8 cellular contexts compared by ENCODE assay signal in genomic region chr4:56655209-56655626, GRCh38. TPM values are rescaled to one million over a fixed set of nuclear protein-coding genes. Genes with fewer than 3 reads are reported as not detected.
DNase-seq lines count a peak whose midpoint lies in the region; ATAC-seq and TF ChIP-seq lines count a peak whose summit lies in the region.

No MANE protein-coding gene starts in this region.

- H3K27ac ChIP-seq in CD4-positive, CD25-positive, alpha-beta regulatory T cell (ENCODE audit: insufficient read depth, low read length, poor library complexity, severe bottlenecking), result no peak overlapping the region
- H3K27ac ChIP-seq in HUES48 (ENCODE audit: low read depth, low read length) (no peak overlapping the region), body of pancreas (no peak overlapping the region), iPS-20b (ENCODE audit: low read length) (no peak overlapping the region), sigmoid colon (peak overlapping the region; percentile 59 to 96 (median 89))

- H3K4me3 ChIP-seq in CD4-positive, CD25-positive, alpha-beta regulatory T cell (ENCODE audit: low read depth, low read length), result no peak overlapping the region
- H3K4me3 ChIP-seq in HUES48 (ENCODE audit: low read depth, low read length) (peak overlapping the region; percentile 74), body of pancreas (no peak overlapping the region), iPS-20b (ENCODE audit: low read length) (peak overlapping the region; percentile 73), sigmoid colon (peak overlapping the region; percentile 48 to 81 (median 60))

- H3K4me1 Mint-ChIP-seq in CD4-positive, CD25-positive, alpha-beta regulatory T cell, result peaks cover 6 to 37% (median 16%) of the 10 kb centered on the region in 4 donors

- intact Hi-C loops in body of pancreas (cut with DNase I) (no loop called here), sigmoid colon (cut with DNase I) (loop anchor here (2.0 to 10.0 kb wide), 4 partner anchors 33 to 252 kb away; partner anchors contain the start of genes PAICS, PPAT and REST)

- 1 to 2% methylated on average over 25 to 28 of the region's 28 CpGs for WGBS in body of pancreas, 2 donors
- WGBS in sigmoid colon, 2 donors, result 1 to 2% methylated on average over 28 of the region's 28 CpGs

- DNase-seq in CD4-positive, CD25-positive, alpha-beta regulatory T cell, result no peak
- DNase-seq in body of pancreas, result peak in 3 of 4 donors; percentile 3 to 14 (median 12)
- DNase-seq in sigmoid colon, result peak; percentile 80
- DNase-seq in NOMO-1 treated with DMSO at 0.1 percent for 48 hours (lab: John Stamatoyannopoulos, UW; ENCODE audit: unreplicated experiment), result no peak
- DNase-seq in HUDEP-2 (lab: John Stamatoyannopoulos, UW; ENCODE audit: unreplicated experiment in 76 of 76), result no peak

- TF ChIP-seq POLR2A in body of pancreas (IDR thresholded peaks at IDR 0.05), result no peak
- TF ChIP-seq POLR2A in sigmoid colon (IDR thresholded peaks at IDR 0.05), result peak in 1 of 2 donors; percentile 64

- H3K27me3 Mint-ChIP-seq in CD4-positive, CD25-positive, alpha-beta regulatory T cell, result peaks cover 52% of the 10 kb centered on the region

- H3K4me1 ChIP-seq in CD4-positive, CD25-positive, alpha-beta regulatory T cell (ENCODE audit: control insufficient read depth, insufficient read depth, low read length, poor library complexity, severe bottlenecking), result peaks cover 32% of the 10 kb centered on the region
- H3K4me1 ChIP-seq in HUES48 (ENCODE audit: control insufficient read depth, insufficient read depth, low read length), result no peaks in the 10 kb centered on the region
- peaks cover 17% of the 10 kb centered on the region for H3K4me1 ChIP-seq in body of pancreas
- H3K4me1 ChIP-seq in iPS-20b (ENCODE audit: insufficient read depth, low read length), result no peaks in the 10 kb centered on the region
- H3K4me1 ChIP-seq in sigmoid colon, result peaks cover 0 to 58% (median 51%) of the 10 kb centered on the region in 4 donors

- peaks cover 24% of the 10 kb centered on the region for H3K27me3 ChIP-seq in CD4-positive, CD25-positive, alpha-beta regulatory T cell (ENCODE audit: control insufficient read depth, insufficient read depth, low read length)
- H3K27me3 ChIP-seq in HUES48 (ENCODE audit: control insufficient read depth, insufficient read depth, low read length) (peaks cover 85% of the 10 kb centered on the region), body of pancreas (peaks cover 0 to 5% of the 10 kb centered on the region in 2 donors), iPS-20b (ENCODE audit: insufficient read depth, low read length) (peaks cover 84% of the 10 kb centered on the region), sigmoid colon (peaks cover 0 to 7% (median 0%) of the 10 kb centered on the region in 3 donors)

- no peaks in the 10 kb centered on the region for H3K36me3 ChIP-seq in CD4-positive, CD25-positive, alpha-beta regulatory T cell (ENCODE audit: control insufficient read depth, insufficient read depth, low read length)
- no peaks in the 10 kb centered on the region for H3K36me3 ChIP-seq in HUES48 (ENCODE audit: control insufficient read depth, insufficient read depth, low read length)
- H3K36me3 ChIP-seq in body of pancreas (replicated peaks in 1 of 2; ENCODE audit: insufficient read depth in 1 of 2, low read depth in 2 of 2), result no peaks in the 10 kb centered on the region
- H3K36me3 ChIP-seq in iPS-20b (ENCODE audit: insufficient read depth, low read depth, low read length), result no peaks in the 10 kb centered on the region
- H3K36me3 ChIP-seq in sigmoid colon, result no peaks in the 10 kb centered on the region

- H3K9ac ChIP-seq in HUES48 (ENCODE audit: low read depth, low read length) (no peak overlapping the region), iPS-20b (ENCODE audit: low read depth, low read length) (no peak overlapping the region)

- no peaks in the 10 kb centered on the region for H3K9me3 Mint-ChIP-seq in CD4-positive, CD25-positive, alpha-beta regulatory T cell

- H3K4me3 Mint-ChIP-seq in CD4-positive, CD25-positive, alpha-beta regulatory T cell, result peak overlapping the region; percentile 82 to 88 (median 86)

- no peaks in the 10 kb centered on the region for H3K9me3 ChIP-seq in CD4-positive, CD25-positive, alpha-beta regulatory T cell (ENCODE audit: control insufficient read depth in 2 of 2, low read length in 2 of 2)
- H3K9me3 ChIP-seq in HUES48 (ENCODE audit: control insufficient read depth, insufficient read depth, low read length), result no peaks in the 10 kb centered on the region
- H3K9me3 ChIP-seq in body of pancreas, result no peaks in the 10 kb centered on the region
- H3K9me3 ChIP-seq in iPS-20b (ENCODE audit: insufficient read depth, low read depth, low read length), result no peaks in the 10 kb centered on the region
- H3K9me3 ChIP-seq in sigmoid colon, result no peaks in the 10 kb centered on the region

- TF ChIP-seq EP300 in sigmoid colon (IDR thresholded peaks at IDR 0.05), result no peak

- no peak for ATAC-seq in CD4-positive, CD25-positive, alpha-beta regulatory T cell (ENCODE audit: low read depth in 2 of 2)
- ATAC-seq in body of pancreas, result peak; percentile 56
- no peak for ATAC-seq in GM19035 (IDR thresholded peaks at IDR 0.05; ENCODE audit: unreplicated experiment)

- TF ChIP-seq CTCF in body of pancreas (IDR thresholded peaks at IDR 0.05) (no peak), sigmoid colon (IDR thresholded peaks at IDR 0.05) (no peak)

- H3K27ac Mint-ChIP-seq in CD4-positive, CD25-positive, alpha-beta regulatory T cell, result peak overlapping the region; percentile 51 to 59 (median 58)

- no peaks in the 10 kb centered on the region for H3K36me3 Mint-ChIP-seq in CD4-positive, CD25-positive, alpha-beta regulatory T cell

RNA-seq across cellular contexts. Expression of gene HOPX, which starts 25.9 kb away (rescaled TPM):
- 1.9 TPM for total RNA-seq in CD4-positive, CD25-positive, alpha-beta regulatory T cell
- polyA plus RNA-seq in CD4-positive, CD25-positive, alpha-beta regulatory T cell, result 10 to 100 TPM in 2 of 4 donors, 1 to 10 TPM in 2; 1.4 to 13.3 (median 9.3) TPM
- total RNA-seq in body of pancreas, result 1 to 10 TPM in 1 of 2 donors, not detected in 1; 1.6 TPM
- total RNA-seq in sigmoid colon, result 10 to 100 TPM; 24.7 to 57.9 (median 47.1) TPM
- 1 to 10 TPM; 2.5 to 6.6 (median 6.4) TPM for polyA plus RNA-seq in sigmoid colon

Comparison
In these comparisons a context has a peak if more than half of its experiments do, and no peak if none do; other contexts are left out.
1. DNase-seq: peak in body of pancreas (3 of 4) and sigmoid colon (single experiment); none in CD4-positive, CD25-positive, alpha-beta regulatory T cell (0 of 3), NOMO-1 treated with DMSO at 0.1 percent for 48 hours (single experiment) and HUDEP-2 (0 of 76).
2. H3K27ac ChIP-seq: peak in sigmoid colon (4 of 4); none in CD4-positive, CD25-positive, alpha-beta regulatory T cell (single experiment), HUES48 (single experiment), body of pancreas (0 of 4) and iPS-20b (single experiment).
3. H3K4me3 ChIP-seq: peak in HUES48 (single experiment), iPS-20b (single experiment) and sigmoid colon (4 of 4); none in CD4-positive, CD25-positive, alpha-beta regulatory T cell (single experiment) and body of pancreas (0 of 2).